1 cellular context compared by ENCODE assay signal in the genomic region with DNA sequence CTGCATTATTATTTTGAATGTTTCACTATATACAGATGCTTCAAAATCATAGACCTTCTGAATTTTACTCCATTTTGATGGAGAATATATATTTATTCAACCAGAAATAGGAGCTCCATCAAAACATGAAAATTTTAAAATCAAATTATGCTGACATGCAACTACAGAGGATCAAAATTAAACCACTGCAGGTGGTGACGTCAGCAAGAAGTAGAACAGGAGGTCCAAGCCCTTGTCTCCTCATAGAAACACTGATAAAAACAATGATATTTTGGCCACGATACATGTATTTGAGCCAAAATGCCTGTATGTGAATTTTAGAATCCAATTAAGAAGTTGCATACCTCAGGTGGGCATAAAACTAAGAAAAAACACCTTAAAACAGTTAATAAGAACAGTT.
TF ChIP-seq lines count a peak whose summit lies in the region.

No MANE protein-coding gene starts in this region.

TF ChIP-seq in GM23338, 12 proteins besides CTCF, POLR2A, EP300 and RAD21 (continued from another document):
- TF ChIP-seq JUNB (IDR thresholded peaks at IDR 0.05; ENCODE audit: unreplicated experiment) (no peak), ZNF331 (CRISPR knock-in tag; IDR thresholded peaks at IDR 0.05; ENCODE audit: low read depth) (no peak), NANOG (IDR thresholded peaks at IDR 0.05; ENCODE audit: borderline replicate concordance) (no peak)
TF ChIP-seq in GM23338: peak in this region for 0.
